Comparison of ENCODE assay signal across 10 cellular contexts in the genomic region with DNA sequence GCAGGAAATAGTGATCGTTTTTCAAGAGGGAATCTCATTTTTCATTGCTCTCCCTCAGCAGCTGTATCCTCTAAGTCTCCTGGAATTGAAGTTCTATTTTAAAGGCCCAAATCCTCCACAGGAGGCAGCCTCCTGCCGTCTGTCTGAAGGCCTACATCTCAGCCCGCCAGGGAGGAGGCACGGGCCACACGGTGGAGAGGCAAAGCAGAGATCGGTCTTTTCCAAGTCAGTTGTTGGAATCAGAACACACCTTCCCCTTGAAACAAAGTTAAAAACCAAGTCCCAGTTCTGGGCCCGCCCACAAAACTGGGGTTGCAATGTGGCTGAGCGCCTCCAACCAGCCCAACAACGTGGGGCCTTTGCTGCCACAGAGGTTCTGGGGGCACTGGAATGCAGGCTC.
DNase-seq lines count a peak whose midpoint lies in the region; ATAC-seq, FAIRE-seq and TF ChIP-seq lines count a peak whose summit lies in the region.
"Had no signal": no experiment of that assay in that cellular context is flagged by ENCODE, and none has a peak within 500 bp of the region (broad histone marks: within the 10 kb centered on the region; RNA-seq: fewer than 3 reads in every experiment).

No MANE protein-coding gene starts in this region.

- peaks cover 84% of the 10 kb centered on the region for H4K20me1 ChIP-seq in astrocyte (ENCODE audit: insufficient read depth, low read length)

- H3K9me3 Mint-ChIP-seq in astrocyte (ENCODE audit: unreplicated experiment) = no peaks in the 10 kb centered on the region
- no peaks in the 10 kb centered on the region for H3K9me3 Mint-ChIP-seq in naive B cell

- 81 to 89% (median 85%) methylated on average over 9 of the region's 9 CpGs for WGBS in ovary, 3 donors

- peaks cover 62% of the 10 kb centered on the region for H3K79me2 ChIP-seq in astrocyte (ENCODE audit: insufficient read depth, low read length)

- no peak for ATAC-seq in Right ventricle myocardium inferior
- no peak for ATAC-seq in naive B cell (ENCODE audit: low read depth in 2 of 2)
- ATAC-seq in GM21723 (IDR thresholded peaks at IDR 0.05; ENCODE audit: unreplicated experiment) = no peak

- TF ChIP-seq POLR2A in ovary (IDR thresholded peaks at IDR 0.05) = no peak

- H3K4me3 Mint-ChIP-seq in astrocyte (ENCODE audit: unreplicated experiment) (no peak overlapping the region), naive B cell (peak overlapping the region in 2 of 8 donors; percentile 72 to 73)

- no peak for TF ChIP-seq EP300 in ovary (IDR thresholded peaks at IDR 0.05)

- no peak overlapping the region for H3K4me2 ChIP-seq in astrocyte (ENCODE audit: low read length)

- H3K4me1 ChIP-seq in right atrium auricular region = peaks cover 0 to 91% of the 10 kb centered on the region in 2 donors
- H3K4me1 ChIP-seq in astrocyte (ENCODE audit: insufficient read depth, low read length) = peaks cover 31% of the 10 kb centered on the region
- peaks cover 25% of the 10 kb centered on the region for H3K4me1 ChIP-seq in ovary (ENCODE audit: insufficient read depth)

- H3K27ac ChIP-seq in right atrium auricular region (peak overlapping the region; percentile 63 to 79), astrocyte (ENCODE audit: low read depth, low read length) (no peak overlapping the region), ovary (no peak overlapping the region)

- intact Hi-C loops in Right ventricle myocardium inferior (cut with DNase I) = loop anchor here (5.0 kb wide), 1 partner anchor 36 kb away; no protein-coding TSS in a partner anchor
- intact Hi-C loops in ovary (cut with DNase I) = no loop called here

- H2AFZ ChIP-seq in astrocyte (ENCODE audit: low read depth, low read length) = no peak overlapping the region

- H3K36me3 ChIP-seq in right atrium auricular region (no peaks in the 10 kb centered on the region), astrocyte (ENCODE audit: insufficient read depth, low read length) (no peaks in the 10 kb centered on the region), ovary (no peaks in the 10 kb centered on the region)
- H3K36me3 ChIP-seq: BE2C had no signal

- H3K27ac Mint-ChIP-seq in astrocyte (ENCODE audit: unreplicated experiment) (peak overlapping the region; percentile 37), naive B cell (peak overlapping the region in 4 of 6 donors; percentile 43 to 99 (median 90))

- no peak for DNase-seq in right atrium auricular region (ENCODE audit: low spot score)
- DNase-seq in Right ventricle myocardium inferior (ENCODE audit: missing footprints) = no peak
- no peak for DNase-seq in astrocyte (ENCODE audit: low read depth)
- DNase-seq in naive B cell = no peak
- no peak for DNase-seq in stimulated activated CD4-positive, alpha-beta T cell treated with anti-CD3 and anti-CD28 coated beads, Interleukin-4, amount 100 ng/mL, for 24 hours
- DNase-seq in central memory CD4-positive, alpha-beta T cell = no peak
- no peak for DNase-seq in ovary
- DNase-seq: BE2C, Kasumi-1 had no signal

- no peaks in the 10 kb centered on the region for H3K36me3 Mint-ChIP-seq in astrocyte (ENCODE audit: low read depth, unreplicated experiment)
- no peaks in the 10 kb centered on the region for H3K36me3 Mint-ChIP-seq in naive B cell

- H3K27me3 ChIP-seq in right atrium auricular region (no peaks in the 10 kb centered on the region), astrocyte (ENCODE audit: insufficient read depth, low read length) (peaks cover 4% of the 10 kb centered on the region), ovary (no peaks in the 10 kb centered on the region)
- H3K27me3 ChIP-seq: BE2C had no signal

- no peaks in the 10 kb centered on the region for H3K27me3 Mint-ChIP-seq in astrocyte (ENCODE audit: low read depth, unreplicated experiment)
- no peaks in the 10 kb centered on the region for H3K27me3 Mint-ChIP-seq in naive B cell

- H3K4me3 ChIP-seq in right atrium auricular region (no peak overlapping the region), astrocyte (ENCODE audit: insufficient read depth, low read depth, low read length) (no peak overlapping the region), ovary (no peak overlapping the region)

- no peaks in the 10 kb centered on the region for H3K9me3 ChIP-seq in right atrium auricular region
- no peaks in the 10 kb centered on the region for H3K9me3 ChIP-seq in astrocyte (ENCODE audit: insufficient read depth, low read depth, low read length)
- H3K9me3 ChIP-seq in ovary = no peaks in the 10 kb centered on the region
- H3K9me3 ChIP-seq: BE2C had no signal

- no peak overlapping the region for H3K9ac ChIP-seq in astrocyte (ENCODE audit: low read length)

- no peak for FAIRE-seq in astrocyte (lab: Jason Lieb, UNC)

- TF ChIP-seq CTCF in right atrium auricular region (IDR thresholded peaks at IDR 0.05) (no peak), astrocyte (IDR thresholded peaks at IDR 0.05; ENCODE audit: insufficient read depth, low read depth, low read length) (no peak), ovary (IDR thresholded peaks at IDR 0.05) (no peak)

- H3K4me1 Mint-ChIP-seq in astrocyte (ENCODE audit: low read depth, unreplicated experiment) (peaks cover 70% of the 10 kb centered on the region), naive B cell (peaks cover 74 to 100% (median 95%) of the 10 kb centered on the region in 3 donors)

Comparison
In these comparisons a context has a peak if more than half of its experiments do, and no peak if none do; other contexts are left out.
1. H3K27ac ChIP-seq: peak in right atrium auricular region (2 of 2); none in astrocyte (single experiment) and ovary (0 of 2).